9 cellular contexts compared by ENCODE assay signal in the genomic region with DNA sequence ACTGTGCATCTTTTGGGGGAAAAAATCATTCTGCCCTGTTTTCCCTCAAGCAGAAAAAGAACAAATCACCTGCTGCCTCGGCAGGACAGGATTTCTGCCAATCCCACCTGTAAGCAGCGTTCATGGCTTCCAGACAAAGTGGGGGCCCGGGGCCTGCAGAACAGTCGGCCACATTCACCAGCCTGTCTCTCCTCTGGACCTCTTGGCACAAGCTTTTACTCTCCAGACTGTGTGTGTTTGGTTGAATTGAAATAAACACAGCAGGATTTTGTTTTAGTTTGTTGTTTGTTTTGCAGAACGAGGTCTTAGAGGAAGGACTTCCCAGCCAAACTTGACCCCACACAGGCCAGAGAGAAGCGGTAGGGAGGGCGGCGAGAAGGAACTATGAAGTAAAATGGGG. TPM values are rescaled to one million over a fixed set of nuclear protein-coding genes. Genes with fewer than 3 reads are reported as not detected.
DNase-seq lines count a peak whose midpoint lies in the region; ATAC-seq and TF ChIP-seq lines count a peak whose summit lies in the region.
"Had no signal": no experiment of that assay in that cellular context is flagged by ENCODE, and none has a peak within 500 bp of the region (broad histone marks: within the 10 kb centered on the region; RNA-seq: fewer than 3 reads in every experiment).

No MANE protein-coding gene starts in this region.

- H3K4me2 ChIP-seq in OCI-LY7 (ENCODE audit: low read length) (no peak overlapping the region), MM.1S (ENCODE audit: low read depth, low read length) (no peak overlapping the region)

- CTCF ChIA-PET in OCI-LY7 (lab: Charles Lee; ENCODE audit: unreplicated experiment), result interaction anchor here (0.6 kb wide), 1 partner anchor 379 kb away, joined by 3 read pairs; no protein-coding TSS in a partner anchor
- CTCF ChIA-PET in CD4-positive, alpha-beta T cell (lab: Charles Lee), result no interaction called here

- no peaks in the 10 kb centered on the region for H3F3A ChIP-seq in MM.1S (ENCODE audit: insufficient read depth, low read length)

- H3K27me3 ChIP-seq in duodenal mucosa (ENCODE audit: control insufficient read depth in 1 of 2, insufficient read depth in 2 of 2, low read length in 2 of 2) (no peaks in the 10 kb centered on the region), MM.1S (replicated peaks; ENCODE audit: insufficient read depth, low read length) (no peaks in the 10 kb centered on the region)
- no peaks in the 10 kb centered on the region for H3K27me3 ChIP-seq in CD4-positive, alpha-beta T cell (ENCODE audit: control insufficient read depth, insufficient read depth, low read length)

- H3K4me1 ChIP-seq in OCI-LY7 (ENCODE audit: insufficient read depth, low read length, poor library complexity, severe bottlenecking), result peaks cover 23% of the 10 kb centered on the region
- peaks cover 24 to 52% of the 10 kb centered on the region in 2 donors for H3K4me1 ChIP-seq in duodenal mucosa (ENCODE audit: control insufficient read depth in 1 of 2, insufficient read depth in 2 of 2, low read length in 2 of 2)
- H3K4me1 ChIP-seq in mucosa of descending colon (ENCODE audit: low read depth), result no peaks in the 10 kb centered on the region
- peaks cover 6% of the 10 kb centered on the region for H3K4me1 ChIP-seq in MM.1S (ENCODE audit: low read length)

- H3K9ac ChIP-seq in duodenal mucosa (ENCODE audit: low read depth in 1 of 2, low read length in 2 of 2), result no peak overlapping the region
- no peak overlapping the region for H3K9ac ChIP-seq in MM.1S (ENCODE audit: low read length)

- POLR2A ChIA-PET in OCI-LY7 (lab: Charles Lee), result interaction anchor here (1.4 kb wide), 1 partner anchor 12 kb away, joined by 3 read pairs; no protein-coding TSS in a partner anchor
- POLR2A ChIA-PET in CD4-positive, alpha-beta T cell (lab: Charles Lee), result no interaction called here

- no peak overlapping the region for H3K27ac Mint-ChIP-seq in CD4-positive, alpha-beta T cell

- H3K79me2 ChIP-seq in OCI-LY7 (ENCODE audit: insufficient read depth, low read depth, low read length) (no peaks in the 10 kb centered on the region), MM.1S (ENCODE audit: low read length) (no peaks in the 10 kb centered on the region)

- no peak for DNase-seq in OCI-LY7 (ENCODE audit: low spot score)
- no peak for DNase-seq in mucosa of descending colon
- DNase-seq in substantia nigra (lab: John Stamatoyannopoulos, UW), result peak in 9 of 49 donors; percentile 19 to 59 (median 44)
- DNase-seq in CD4-positive, alpha-beta T cell, result no peak
- DNase-seq in NCI-H1417 treated with DMSO at 0.1 percent for 48 hours (lab: John Stamatoyannopoulos, UW), result no peak
- DNase-seq in MM.1S, result no peak
- DNase-seq in NCI-H2196 treated with DMSO at 0.1 percent for 48 hours (lab: John Stamatoyannopoulos, UW; ENCODE audit: unreplicated experiment), result no peak
- DNase-seq: activated CD8-positive, alpha-beta memory T cell treated with anti-CD3 and anti-CD28 coated beads, Interleukin-2, amount 50 U/mL, for 4 hours had no signal

- H3K4me3 ChIP-seq in OCI-LY7 (ENCODE audit: low read depth, low read length, poor library complexity, severe bottlenecking) (no peak overlapping the region), duodenal mucosa (ENCODE audit: low read depth in 1 of 2, low read length in 2 of 2) (no peak overlapping the region), mucosa of descending colon (no peak overlapping the region), MM.1S (ENCODE audit: low read length) (no peak overlapping the region)

- ATAC-seq in mucosa of descending colon, result peak; percentile 17
- ATAC-seq in CD4-positive, alpha-beta T cell (ENCODE audit: poor library complexity), result no peak

- no peaks in the 10 kb centered on the region for H3K36me3 ChIP-seq in OCI-LY7 (ENCODE audit: insufficient read depth, low read length)
- no peaks in the 10 kb centered on the region for H3K36me3 ChIP-seq in duodenal mucosa (ENCODE audit: control insufficient read depth in 1 of 2, insufficient read depth in 2 of 2, low read length in 2 of 2)
- H3K36me3 ChIP-seq in mucosa of descending colon (ENCODE audit: low read depth), result no peaks in the 10 kb centered on the region
- no peaks in the 10 kb centered on the region for H3K36me3 ChIP-seq in MM.1S (replicated peaks; ENCODE audit: insufficient read depth, low read length)

- no peak overlapping the region for H3K4me3 Mint-ChIP-seq in CD4-positive, alpha-beta T cell

- no peak for TF ChIP-seq CTCF in OCI-LY7 (conservative IDR thresholded peaks at IDR 0.05; ENCODE audit: low read length)
- no peak for TF ChIP-seq CTCF in mucosa of descending colon (IDR thresholded peaks at IDR 0.05)
- TF ChIP-seq CTCF in CD4-positive, alpha-beta T cell (IDR thresholded peaks at IDR 0.05), result no peak
- no peak for TF ChIP-seq CTCF in MM.1S (IDR thresholded peaks at IDR 0.05; ENCODE audit: low read length)

- H2AFZ ChIP-seq in OCI-LY7 (ENCODE audit: low read length) (0 out of 2 replicates have a peak overlapping the region, but pooled peaks have one; percentile 14), MM.1S (ENCODE audit: low read length) (no peak overlapping the region)

- H3K9me3 Mint-ChIP-seq in CD4-positive, alpha-beta T cell, result no peaks in the 10 kb centered on the region

- no peaks in the 10 kb centered on the region for H4K20me1 ChIP-seq in OCI-LY7 (ENCODE audit: insufficient read depth, low read length)
- H4K20me1 ChIP-seq in MM.1S (ENCODE audit: insufficient read depth, low read length), result no peaks in the 10 kb centered on the region

- no peaks in the 10 kb centered on the region for H3K36me3 Mint-ChIP-seq in CD4-positive, alpha-beta T cell (ENCODE audit: low read depth)

- H3K27me3 Mint-ChIP-seq in CD4-positive, alpha-beta T cell, result no peaks in the 10 kb centered on the region

- no peak overlapping the region for H3K27ac ChIP-seq in OCI-LY7 (ENCODE audit: low read depth, low read length, poor library complexity, severe bottlenecking)
- H3K27ac ChIP-seq in duodenal mucosa (ENCODE audit: low read depth, low read length), result peak overlapping the region; percentile 22
- H3K27ac ChIP-seq in substantia nigra (ENCODE audit: low read depth, low read length, poor library complexity, severe bottlenecking), result peak overlapping the region; percentile 77
- no peak overlapping the region for H3K27ac ChIP-seq in CD4-positive, alpha-beta T cell (ENCODE audit: low read depth, low read length)
- H3K27ac ChIP-seq in MM.1S (ENCODE audit: low read length), result no peak overlapping the region

- H3K9me2 ChIP-seq in OCI-LY7 (ENCODE audit: insufficient read depth, low read length), result no peaks in the 10 kb centered on the region
- no peaks in the 10 kb centered on the region for H3K9me2 ChIP-seq in MM.1S (replicated peaks; ENCODE audit: insufficient read depth, low read length)

- intact Hi-C loops in OCI-LY7 (cut with micrococcal nuclease; ENCODE audit: unreplicated experiment) (no loop called here), mucosa of descending colon (cut with DNase I, micrococcal nuclease) (no loop called here)
- intact Hi-C loops in CD4-positive, alpha-beta T cell (cut with DNase I, micrococcal nuclease), result no loop called here

- no TSS peak for BruUV-seq in OCI-LY7 (replicated peaks; lab: Mats Ljungman, UMichigan)

- no peaks in the 10 kb centered on the region for H3K9me3 ChIP-seq in OCI-LY7 (ENCODE audit: low read length)
- H3K9me3 ChIP-seq in duodenal mucosa (ENCODE audit: control insufficient read depth in 1 of 2, low read length in 2 of 2), result no peaks in the 10 kb centered on the region
- no peaks in the 10 kb centered on the region for H3K9me3 ChIP-seq in mucosa of descending colon
- no peaks in the 10 kb centered on the region for H3K9me3 ChIP-seq in CD4-positive, alpha-beta T cell (ENCODE audit: control insufficient read depth, low read length)
- no peaks in the 10 kb centered on the region for H3K9me3 ChIP-seq in MM.1S (replicated peaks; ENCODE audit: insufficient read depth, low read length)

- H3K4me1 Mint-ChIP-seq in CD4-positive, alpha-beta T cell (ENCODE audit: low read depth), result peaks cover 33% of the 10 kb centered on the region

RNA-seq across cellular contexts. Expression of a gene that starts 41.7 kb away (rescaled TPM):
- total RNA-seq in OCI-LY7 (2014; rRNA removed; shearing (Covaris generic)), result 12.4 and 16.9 TPM in 2 replicates
- 3.3 and 4.6 TPM in 2 replicates for total RNA-seq in OCI-LY7 (2022)
- 100 to 1,000 TPM; 163 to 292 (median 243) TPM for total RNA-seq in mucosa of descending colon
- total RNA-seq in CD4-positive, alpha-beta T cell, result 1,000 to 10,000 TPM; 1,565 to 1,685 TPM

Comparison
In these comparisons a context has a peak if more than half of its experiments do, and no peak if none do; other contexts are left out.
1. H3K27ac ChIP-seq: peak in duodenal mucosa (single experiment) and substantia nigra (single experiment); none in OCI-LY7 (single experiment), CD4-positive, alpha-beta T cell (single experiment) and MM.1S (single experiment).
2. RNA of a gene that starts 41.7 kb away (total RNA-seq): 1,565 to 1,685 TPM in CD4-positive, alpha-beta T cell and 163 to 292 TPM in mucosa of descending colon; 3.3 to 16.9 TPM in OCI-LY7; every median in the first group is over 4 times any median in the second.